In genomic region chr17:40318835-40319332, GRCh38 we compare ENCODE assay signal across 8 cellular contexts. TPM values are rescaled to one million over a fixed set of nuclear protein-coding genes. Genes with fewer than 3 reads are reported as not detected.
DNase-seq lines count a peak whose midpoint lies in the region; ATAC-seq and TF ChIP-seq lines count a peak whose summit lies in the region.

No MANE protein-coding gene starts in this region.

- H3K27me3 ChIP-seq in CD8-positive, alpha-beta T cell (ENCODE audit: insufficient read depth, low read length) = no peaks in the 10 kb centered on the region
- H3K27me3 ChIP-seq in neuron (ENCODE audit: insufficient read depth, low read length) = no peaks in the 10 kb centered on the region

- H3K4me1 Mint-ChIP-seq in CD8-positive, alpha-beta T cell (ENCODE audit: low read depth) = peaks cover 87% of the 10 kb centered on the region
- H3K4me1 Mint-ChIP-seq in effector memory CD8-positive, alpha-beta T cell (ENCODE audit: low read depth in 2 of 2) = peaks cover 74 to 83% of the 10 kb centered on the region in 2 donors

- CTCF ChIA-PET in CD8-positive, alpha-beta T cell (lab: Charles Lee) = interaction anchor here (0.7 to 34.6 kb wide), 5 partner anchors 11 to 116 kb away, joined by 3 to 1103 read pairs (median 4); partner anchors contain the start of genes GJD3 and RARA
- CTCF ChIA-PET in OCI-LY7 (lab: Charles Lee; ENCODE audit: unreplicated experiment) = interaction anchor here (0.7 kb wide), 1 partner anchor 9 kb away, joined by 3 read pairs; no protein-coding TSS in a partner anchor

- POLR2A ChIA-PET in CD8-positive, alpha-beta T cell (lab: Charles Lee) = interaction anchor here (1.0 to 6.1 kb wide), 3 partner anchors 9 to 27 kb away, joined by 4 to 51 read pairs (median 6); partner anchors contain the start of gene RARA
- POLR2A ChIA-PET in OCI-LY7 (lab: Charles Lee) = no interaction called here

- peak in 2 of 7 experiments; percentile 27 to 50 for DNase-seq in CD8-positive, alpha-beta T cell
- no peak for DNase-seq in OCI-LY7 (ENCODE audit: low spot score)
- no peak for DNase-seq in effector memory CD8-positive, alpha-beta T cell
- DNase-seq in inferior parietal cortex (ENCODE audit: extremely low spot score) = no peak
- no peak for DNase-seq in NCI-H1092 (lab: John Stamatoyannopoulos, UW)

- no peaks in the 10 kb centered on the region for H3K27me3 Mint-ChIP-seq in CD8-positive, alpha-beta T cell (ENCODE audit: low read depth)
- no peaks in the 10 kb centered on the region for H3K27me3 Mint-ChIP-seq in effector memory CD8-positive, alpha-beta T cell

- no peaks in the 10 kb centered on the region for H3K9me3 Mint-ChIP-seq in CD8-positive, alpha-beta T cell
- no peaks in the 10 kb centered on the region for H3K9me3 Mint-ChIP-seq in effector memory CD8-positive, alpha-beta T cell

- intact Hi-C loops in CD8-positive, alpha-beta T cell (cut with DNase I, micrococcal nuclease) = loop anchor here (1.0 to 10.0 kb wide), 4 partner anchors 7 to 544 kb away; no protein-coding TSS in a partner anchor
- intact Hi-C loops in OCI-LY7 (cut with micrococcal nuclease; ENCODE audit: unreplicated experiment) = no loop called here

- peak overlapping the region; percentile 93 for H3K4me2 ChIP-seq in OCI-LY7 (ENCODE audit: low read length)

- no TSS peak for BruUV-seq in OCI-LY7 (replicated peaks; lab: Mats Ljungman, UMichigan)

- no peaks in the 10 kb centered on the region for H3K79me2 ChIP-seq in OCI-LY7 (ENCODE audit: insufficient read depth, low read depth, low read length)

- H3K4me1 ChIP-seq in CD8-positive, alpha-beta T cell (ENCODE audit: insufficient read depth, low read length) = peaks cover 80% of the 10 kb centered on the region
- peaks cover 58% of the 10 kb centered on the region for H3K4me1 ChIP-seq in OCI-LY7 (ENCODE audit: insufficient read depth, low read length, poor library complexity, severe bottlenecking)
- peaks cover 51% of the 10 kb centered on the region for H3K4me1 ChIP-seq in neuron (ENCODE audit: insufficient read depth, low read length)

- H4K20me1 ChIP-seq in OCI-LY7 (ENCODE audit: insufficient read depth, low read length) = peaks cover 9% of the 10 kb centered on the region; the same call in 1 of the 2 replicates

- H3K4me3 Mint-ChIP-seq in CD8-positive, alpha-beta T cell = peak overlapping the region; percentile 91
- H3K4me3 Mint-ChIP-seq in effector memory CD8-positive, alpha-beta T cell = peak overlapping the region; percentile 84 to 86

- no peaks in the 10 kb centered on the region for H3K9me3 ChIP-seq in CD8-positive, alpha-beta T cell (ENCODE audit: low read length)
- no peaks in the 10 kb centered on the region for H3K9me3 ChIP-seq in OCI-LY7 (ENCODE audit: low read length)
- H3K9me3 ChIP-seq in neuron (ENCODE audit: low read length) = no peaks in the 10 kb centered on the region

- peak overlapping the region; percentile 99 for H3K27ac Mint-ChIP-seq in CD8-positive, alpha-beta T cell
- H3K27ac Mint-ChIP-seq in effector memory CD8-positive, alpha-beta T cell = peak overlapping the region; percentile 98 to 99

- no peaks in the 10 kb centered on the region for H3K9me2 ChIP-seq in OCI-LY7 (ENCODE audit: insufficient read depth, low read length)

- TF ChIP-seq CTCF in CD8-positive, alpha-beta T cell (IDR thresholded peaks at IDR 0.05) = no peak
- peak; percentile 35; the same call in 1 of the 2 replicates for TF ChIP-seq CTCF in OCI-LY7 (conservative IDR thresholded peaks at IDR 0.05; ENCODE audit: low read length)

- peak overlapping the region; percentile 91 for H3K4me3 ChIP-seq in CD8-positive, alpha-beta T cell (ENCODE audit: low read depth, low read length)
- H3K4me3 ChIP-seq in OCI-LY7 (ENCODE audit: low read depth, low read length, poor library complexity, severe bottlenecking) (peak overlapping the region; percentile 77), neuron (ENCODE audit: low read length) (peak overlapping the region; percentile 78)

- peak overlapping the region; percentile 66; the same call in 1 of the 2 replicates for H2AFZ ChIP-seq in OCI-LY7 (ENCODE audit: low read length)
- peak overlapping the region; percentile 94 for H2AFZ ChIP-seq in neuron (ENCODE audit: low read depth, low read length)

- no peak for ATAC-seq in CD8-positive, alpha-beta T cell
- ATAC-seq in effector memory CD8-positive, alpha-beta T cell (replicated peaks) = no peak
- ATAC-seq in GM21717 (IDR thresholded peaks at IDR 0.05; ENCODE audit: unreplicated experiment) (no peak), HG03196 (IDR thresholded peaks at IDR 0.05; ENCODE audit: unreplicated experiment) (no peak)

- no peaks in the 10 kb centered on the region for H3K36me3 ChIP-seq in CD8-positive, alpha-beta T cell (ENCODE audit: insufficient read depth, low read length)
- H3K36me3 ChIP-seq in OCI-LY7 (ENCODE audit: insufficient read depth, low read length) = no peaks in the 10 kb centered on the region
- H3K36me3 ChIP-seq in neuron (ENCODE audit: insufficient read depth, low read length) = no peaks in the 10 kb centered on the region

- H3K27ac ChIP-seq in CD8-positive, alpha-beta T cell (ENCODE audit: low read depth, low read length) = peak overlapping the region; percentile 94
- no peak overlapping the region for H3K27ac ChIP-seq in OCI-LY7 (ENCODE audit: low read depth, low read length, poor library complexity, severe bottlenecking)

- H3K36me3 Mint-ChIP-seq in CD8-positive, alpha-beta T cell = peaks cover 13% of the 10 kb centered on the region
- H3K36me3 Mint-ChIP-seq in effector memory CD8-positive, alpha-beta T cell (ENCODE audit: insufficient read depth) = peaks cover 71% of the 10 kb centered on the region

RNA-seq across cellular contexts. Expression of gene RARA, which starts 9.9 kb away (rescaled TPM):
- total RNA-seq in CD8-positive, alpha-beta T cell = 100 to 1,000 TPM; 133 TPM
- 3.1 and 5.7 TPM in 2 replicates for total RNA-seq in OCI-LY7 (2014; rRNA removed; shearing (Covaris generic))
- total RNA-seq in OCI-LY7 (2022) = 8.0 and 8.6 TPM in 2 replicates

RNA-seq across cellular contexts. Expression of gene CDC6, which starts 31.2 kb away (rescaled TPM):
- 1 to 10 TPM; 2.0 to 2.9 TPM for total RNA-seq in CD8-positive, alpha-beta T cell
- 72.3 and 75.2 TPM in 2 replicates for total RNA-seq in OCI-LY7 (2014; rRNA removed; shearing (Covaris generic))
- total RNA-seq in OCI-LY7 (2022) = 132 and 156 TPM in 2 replicates

RNA-seq across cellular contexts. Expression of gene GJD3, which starts 45.7 kb away (rescaled TPM):
- total RNA-seq in CD8-positive, alpha-beta T cell = not detected
- not detected in 2 replicates for total RNA-seq in OCI-LY7 (2014; rRNA removed; shearing (Covaris generic))
- not detected in 2 replicates for total RNA-seq in OCI-LY7 (2022)

Comparison
In these comparisons a context has a peak if more than half of its experiments do, and no peak if none do; other contexts are left out.
1. RNA of gene RARA, which starts 9.9 kb away (total RNA-seq): 133 TPM in CD8-positive, alpha-beta T cell; 3.1 to 8.6 TPM in OCI-LY7; every median in the first group is over 10 times any median in the second.
2. RNA of gene CDC6, which starts 31.2 kb away (total RNA-seq): 72.3 to 156 TPM in OCI-LY7; 2.0 to 2.9 TPM in CD8-positive, alpha-beta T cell; every median in the first group is over 10 times any median in the second.
3. Peak in every context shown above with its lines, with median percentiles within 50 percentile points of each other: H3K4me3 ChIP-seq.